In genomic region chr17:5370411-5370810, GRCh38 we compare ENCODE assay signal across 17 cellular contexts.
"Had no signal": no experiment of that assay in that cellular context is flagged by ENCODE, and none has a peak within 500 bp of the region (broad histone marks: within the 10 kb centered on the region; RNA-seq: fewer than 3 reads in every experiment).

No MANE protein-coding gene starts in this region.

- H3K27ac Mint-ChIP-seq: dendritic cell treated with granulocyte-macrophage colony-stimulating factor and Interleukin-4, amounts not matched to agents 40 ng/mL and 50 ng/mL, for 4 days had no signal

- DNase-seq: activated CD4-positive, alpha-beta T cell treated with anti-CD3 and anti-CD28 coated beads, Interleukin-2, amount 50 U/mL, for 4 hours; activated gamma-delta T cell treated with Interleukin-2 at 50 U/mL for 16 hours; activated T-cell treated with anti-CD3 and anti-CD28 coated beads, Interleukin-2, amount 50 U/mL, for 48 hours; anterior cingulate cortex; brain microvascular endothelial cell; cerebellar nuclear complex; effector memory CD4-positive, alpha-beta T cell; esophagus squamous epithelium; mesenchymal stem cell; mucosa of descending colon; naive thymus-derived CD4-positive, alpha-beta T cell; right lobe of liver; small intestine; stimulated activated CD4-positive, alpha-beta T cell treated with anti-CD3 and anti-CD28 coated beads, Interleukin-15, amount 100 ng/mL, for 24 hours; stimulated activated CD4-positive, alpha-beta T cell treated with anti-CD3 and anti-CD28 coated beads, Interleukin-2, amount 100 ng/mL, for 48 hours; WERI-Rb-1 had no signal

- H3K9me3 Mint-ChIP-seq: dendritic cell treated with granulocyte-macrophage colony-stimulating factor and Interleukin-4, amounts not matched to agents 40 ng/mL and 50 ng/mL, for 4 days; naive thymus-derived CD4-positive, alpha-beta T cell had no signal

- H3K4me3 Mint-ChIP-seq: dendritic cell treated with granulocyte-macrophage colony-stimulating factor and Interleukin-4, amounts not matched to agents 40 ng/mL and 50 ng/mL, for 4 days; naive thymus-derived CD4-positive, alpha-beta T cell had no signal

- ATAC-seq: mucosa of descending colon; naive thymus-derived CD4-positive, alpha-beta T cell; right lobe of liver had no signal

- H3K27me3 Mint-ChIP-seq: dendritic cell treated with granulocyte-macrophage colony-stimulating factor and Interleukin-4, amounts not matched to agents 40 ng/mL and 50 ng/mL, for 4 days; naive thymus-derived CD4-positive, alpha-beta T cell had no signal
